Comparison of ENCODE assay signal across 8 cellular contexts in the genomic region with DNA sequence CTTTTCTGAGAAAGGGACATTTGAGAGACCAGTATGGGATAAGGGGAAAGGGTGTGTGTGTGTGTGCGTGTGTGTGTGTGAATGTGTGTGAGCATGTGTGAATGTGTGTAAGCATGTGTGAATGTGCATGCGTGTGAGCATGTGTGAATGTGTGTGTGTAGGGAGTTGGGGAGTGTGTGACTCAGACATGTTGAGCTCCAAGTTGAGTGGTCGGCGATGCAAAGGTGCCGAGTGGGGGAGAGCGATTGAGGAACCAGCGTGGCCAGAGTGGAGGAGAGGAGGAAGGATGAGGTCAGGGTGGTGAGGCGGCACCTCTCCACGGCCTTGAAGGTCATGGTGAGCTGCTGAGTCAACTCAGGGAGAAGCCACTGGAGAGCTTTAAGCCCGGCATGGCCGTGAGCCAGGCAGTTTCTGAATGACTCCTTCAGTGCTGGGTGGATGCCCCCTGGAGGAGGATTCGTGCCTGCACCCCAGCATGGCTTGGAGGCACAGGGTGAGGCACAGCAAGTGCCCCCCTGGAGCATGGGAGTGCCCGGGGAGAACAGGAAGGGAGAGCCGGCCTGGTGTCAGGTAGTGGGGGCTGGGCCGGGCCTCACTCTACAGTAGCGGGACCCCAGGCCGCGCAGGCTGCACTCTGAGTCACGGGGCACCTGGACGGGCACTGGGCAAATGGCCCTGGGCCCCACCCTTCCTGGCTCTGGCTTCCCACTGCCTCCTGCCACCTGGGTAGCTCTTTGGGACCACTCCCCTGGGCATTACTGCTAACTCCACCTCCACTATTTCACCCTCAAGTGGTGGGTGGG. TPM values are rescaled to one million over a fixed set of nuclear protein-coding genes. Genes with fewer than 3 reads are reported as not detected.
DNase-seq lines count a peak whose midpoint lies in the region; ATAC-seq and TF ChIP-seq lines count a peak whose summit lies in the region.

No MANE protein-coding gene starts in this region.

- intact Hi-C loops in activated B cell treated with CpG ODN at 0.5 μM for 24 hours (cut with micrococcal nuclease), result loop anchor here (1.0 kb wide), 1 partner anchor 13 kb away; a partner anchor contains a TSS

- TF ChIP-seq CTCF in activated B cell treated with CpG ODN at 0.5 μM for 24 hours (IDR thresholded peaks at IDR 0.05) (no peak), choroid plexus epithelial cell (conservative IDR thresholded peaks at IDR 0.05; ENCODE audit: low read depth, low read length) (peak; percentile 78)

- peaks cover 2% of the 10 kb centered on the region for H3K36me3 Mint-ChIP-seq in activated B cell treated with CpG ODN at 0.5 μM for 24 hours (ENCODE audit: low read depth)

- CTCF ChIA-PET in activated B cell treated with CpG ODN at 0.5 μM for 24 hours (lab: Charles Lee), result interaction anchor here (0.6 to 3.4 kb wide), 11 partner anchors 8 to 357 kb away, joined by 3 to 56 read pairs (median 6); a partner anchor contains a TSS

- no peaks in the 10 kb centered on the region for H3K27me3 Mint-ChIP-seq in activated B cell treated with CpG ODN at 0.5 μM for 24 hours

- DNase-seq in Caki2 (ENCODE audit: low read depth) (peak; percentile 73), NCI-H1092 (lab: John Stamatoyannopoulos, UW) (peak; percentile 68), activated B cell treated with CpG ODN at 0.5 μM for 24 hours (peak; percentile 52), choroid plexus epithelial cell (ENCODE audit: low read depth) (peak; percentile 86), medulla oblongata (ENCODE audit: extremely low spot score) (peak; percentile 56)
- DNase-seq in stimulated activated CD8-positive, alpha-beta memory T cell treated with anti-CD3 and anti-CD28 coated beads, Interleukin-7, amount 100 ng/mL, for 24 hours (ENCODE audit: low read depth), result peak; percentile 50

- peaks cover 35% of the 10 kb centered on the region for H3K4me1 Mint-ChIP-seq in activated B cell treated with CpG ODN at 0.5 μM for 24 hours

- POLR2A ChIA-PET in activated B cell treated with CpG ODN at 0.5 μM for 24 hours (lab: Charles Lee), result interaction anchor here (0.5 to 3.1 kb wide), 7 partner anchors 9 to 90 kb away, joined by 5 to 77 read pairs (median 11); a partner anchor contains a TSS

- H3K27ac Mint-ChIP-seq in activated B cell treated with CpG ODN at 0.5 μM for 24 hours, result peak overlapping the region; percentile 5

- peaks cover under 1% of the 10 kb centered on the region for H3K9me3 Mint-ChIP-seq in activated B cell treated with CpG ODN at 0.5 μM for 24 hours

- peak; percentile 57 for ATAC-seq in GM21723 (IDR thresholded peaks at IDR 0.05; ENCODE audit: unreplicated experiment)
- peak; percentile 32 for ATAC-seq in activated B cell treated with CpG ODN at 0.5 μM for 24 hours (ENCODE audit: low read depth)
- no peak for ATAC-seq in HG02884 (IDR thresholded peaks at IDR 0.05; ENCODE audit: unreplicated experiment)

- in situ Hi-C loops in Caki2 (cut with HindIII; ENCODE audit: low pct_unique_long_range_greater_than_20kb, low sequenced_read_pairs), result no loop called here

- no peak overlapping the region for H3K4me3 ChIP-seq in choroid plexus epithelial cell (ENCODE audit: low read depth, low read length)

- H3K4me3 Mint-ChIP-seq in activated B cell treated with CpG ODN at 0.5 μM for 24 hours, result peak overlapping the region; percentile 2

RNA-seq across cellular contexts. Expression of a gene that starts 8.2 kb away (rescaled TPM):
- 1.3 and 4.9 TPM in 2 replicates for total RNA-seq in Caki2 (2014; rRNA removed; shearing (Covaris generic); ENCODE audit: low replicate concordance)
- total RNA-seq in activated B cell treated with CpG ODN at 0.5 μM for 24 hours, result 180 and 201 TPM in 2 replicates

RNA-seq across cellular contexts. Expression of a gene that starts 13.8 kb away (rescaled TPM):
- 258 and 341 TPM in 2 replicates for total RNA-seq in Caki2 (2014; rRNA removed; shearing (Covaris generic); ENCODE audit: low replicate concordance)
- total RNA-seq in activated B cell treated with CpG ODN at 0.5 μM for 24 hours, result 73.6 and 85.8 TPM in 2 replicates

RNA-seq across cellular contexts. Expression of a gene that starts 14.4 kb away (rescaled TPM):
- 494 and 562 TPM in 2 replicates for total RNA-seq in Caki2 (2014; rRNA removed; shearing (Covaris generic); ENCODE audit: low replicate concordance)
- 156 and 175 TPM in 2 replicates for total RNA-seq in activated B cell treated with CpG ODN at 0.5 μM for 24 hours

RNA-seq across cellular contexts. Expression of a gene that starts 26.4 kb away (rescaled TPM):
- 38.8 and 48.7 TPM in 2 replicates for total RNA-seq in Caki2 (2014; rRNA removed; shearing (Covaris generic); ENCODE audit: low replicate concordance)
- total RNA-seq in activated B cell treated with CpG ODN at 0.5 μM for 24 hours, result 44.8 and 48.3 TPM in 2 replicates

RNA-seq across cellular contexts. Expression of a gene that starts 27.2 kb away (rescaled TPM):
- total RNA-seq in Caki2 (2014; rRNA removed; shearing (Covaris generic); ENCODE audit: low replicate concordance), result 39.0 and 59.4 TPM in 2 replicates
- 18.0 and 22.6 TPM in 2 replicates for total RNA-seq in activated B cell treated with CpG ODN at 0.5 μM for 24 hours

Comparison
In these comparisons a context has a peak if more than half of its experiments do, and no peak if none do; other contexts are left out.
1. RNA of a gene that starts 8.2 kb away (total RNA-seq): 180 to 201 TPM in activated B cell treated with CpG ODN at 0.5 μM for 24 hours; 1.3 to 4.9 TPM in Caki2; every median in the first group is over 10 times any median in the second.
2. Peak in every context shown above with its lines, with median percentiles within 50 percentile points of each other: DNase-seq.